Comparison of ENCODE assay signal across 8 cellular contexts in the genomic region with DNA sequence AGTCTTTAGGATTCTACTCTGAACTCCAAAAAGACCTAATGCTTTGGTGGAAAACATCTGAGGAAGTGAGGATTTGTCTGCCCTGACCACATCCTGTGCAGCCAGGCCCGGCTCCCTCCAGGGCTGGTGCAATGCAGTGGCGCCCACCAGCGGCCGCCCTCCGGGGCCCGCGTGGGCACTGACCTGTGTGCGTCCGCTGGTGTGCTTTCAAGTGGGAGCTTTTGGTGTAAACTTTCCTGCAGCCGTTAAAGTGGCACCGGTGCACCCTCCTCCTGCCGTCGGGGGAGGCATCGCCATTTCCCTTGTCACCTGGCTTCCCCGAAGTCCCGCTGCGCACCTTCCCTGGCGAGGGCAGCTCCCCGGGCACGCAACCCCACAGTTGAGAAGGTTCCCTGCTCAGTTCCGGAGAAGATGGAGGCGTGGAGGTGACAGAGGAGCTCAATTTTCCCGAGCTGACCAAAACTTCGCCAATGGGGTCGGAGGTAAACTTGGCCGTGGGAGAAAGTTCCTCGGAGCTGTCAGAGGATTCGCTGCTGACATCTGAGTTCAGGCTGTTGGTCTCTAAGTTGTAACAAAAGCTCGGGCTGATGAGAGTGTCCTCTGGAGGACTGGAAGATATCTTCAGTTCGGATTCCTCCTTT. TPM values are rescaled to one million over a fixed set of nuclear protein-coding genes. Genes with fewer than 3 reads are reported as not detected.
DNase-seq lines count a peak whose midpoint lies in the region; ATAC-seq, FAIRE-seq and TF ChIP-seq lines count a peak whose summit lies in the region.

No MANE protein-coding gene starts in this region.

- no peak for TF ChIP-seq EP300 in gastroesophageal sphincter (IDR thresholded peaks at IDR 0.05)

- 0% methylated on average over 1 of the region's 30 CpGs for WGBS in gastroesophageal sphincter (ENCODE audit: low coverage in 1 of 2), 2 donors

- peak overlapping the region; percentile 39 for H3K9ac ChIP-seq in rectal smooth muscle tissue (ENCODE audit: low read length)

- TF ChIP-seq CTCF in gastroesophageal sphincter (IDR thresholded peaks at IDR 0.05), result peak; percentile 33 to 83 (median 50)

- peak overlapping the region; percentile 93 to 100 (median 100) for H3K27ac ChIP-seq in gastroesophageal sphincter
- H3K27ac ChIP-seq in rectal smooth muscle tissue (ENCODE audit: low read depth, low read length), result peak overlapping the region; percentile 99

- TF ChIP-seq POLR2A in gastroesophageal sphincter (IDR thresholded peaks at IDR 0.05), result peak in 1 of 2 donors; percentile 25
- no peak; the same call in none of the 2 replicates for TF ChIP-seq POLR2A in GM12892 (IDR thresholded peaks at IDR 0.05; ENCODE audit: low read depth, low read length)

- H3K9me3 ChIP-seq in MG63 (no peaks in the 10 kb centered on the region), gastroesophageal sphincter (no peaks in the 10 kb centered on the region)

- peak overlapping the region; percentile 90 for H3K4me3 ChIP-seq in MG63
- peak overlapping the region; percentile 74 to 98 for H3K4me3 ChIP-seq in gastroesophageal sphincter
- peak overlapping the region; percentile 96 for H3K4me3 ChIP-seq in rectal smooth muscle tissue (ENCODE audit: low read length)

- FAIRE-seq in GM12892 (lab: Jason Lieb, UNC), result no peak

- H3K4me1 ChIP-seq in gastroesophageal sphincter, result peaks cover 12 to 61% (median 23%) of the 10 kb centered on the region in 3 donors
- peaks cover 44% of the 10 kb centered on the region for H3K4me1 ChIP-seq in rectal smooth muscle tissue (ENCODE audit: control insufficient read depth, insufficient read depth, low read length)

- H3K36me3 ChIP-seq in MG63, result peaks cover 75% of the 10 kb centered on the region
- H3K36me3 ChIP-seq in gastroesophageal sphincter, result peaks cover 5 to 51% of the 10 kb centered on the region in 2 donors
- peaks cover 38% of the 10 kb centered on the region for H3K36me3 ChIP-seq in rectal smooth muscle tissue (ENCODE audit: control insufficient read depth, insufficient read depth, low read length)

- H3K27me3 ChIP-seq in MG63 (no peaks in the 10 kb centered on the region), gastroesophageal sphincter (no peaks in the 10 kb centered on the region), rectal smooth muscle tissue (ENCODE audit: control insufficient read depth, insufficient read depth, low read length) (no peaks in the 10 kb centered on the region)

- DNase-seq in CD1c-positive myeloid dendritic cell (ENCODE audit: extremely low spot score), result peak; percentile 86
- DNase-seq in MG63, result peak; percentile 64
- DNase-seq in activated effector memory CD4-positive, alpha-beta T cell treated with anti-CD3 and anti-CD28 coated beads, Interleukin-2, amount 50 U/mL, for 16 hours, result peak; percentile 87
- no peak for DNase-seq in COLO829 (ENCODE audit: low spot score)
- DNase-seq in GM12892 (ENCODE audit: insufficient read length), result no peak

- ATAC-seq in gastroesophageal sphincter, result no peak
- ATAC-seq in GM21423 (IDR thresholded peaks at IDR 0.05; ENCODE audit: unreplicated experiment), result no peak

RNA-seq across cellular contexts. Expression of gene KLF6, which starts 3.4 kb away (rescaled TPM):
- 38.8 and 40.4 TPM in 2 replicates for total RNA-seq in MG63 (2014; rRNA removed; shearing (Covaris generic); ENCODE audit: low replicate concordance)
- 100 to 1,000 TPM in 2 of 4 donors, 10 to 100 TPM in 2; 90.3 to 113 (median 105) TPM for total RNA-seq in gastroesophageal sphincter
- polyA plus RNA-seq in GM12892 (2012; ENCODE audit: missing spikeins), result 43.8 TPM

Comparison
In these comparisons a context has a peak if more than half of its experiments do, and no peak if none do; other contexts are left out.
1. DNase-seq: peak in CD1c-positive myeloid dendritic cell (single experiment), MG63 (single experiment) and activated effector memory CD4-positive, alpha-beta T cell treated with anti-CD3 and anti-CD28 coated beads, Interleukin-2, amount 50 U/mL, for 16 hours (single experiment); none in COLO829 (single experiment) and GM12892 (single experiment).
2. Peak in every context shown above with its lines, with median percentiles within 50 percentile points of each other: H3K4me3 ChIP-seq.